ENCODE assay signal across 8 cellular contexts in the genomic region with DNA sequence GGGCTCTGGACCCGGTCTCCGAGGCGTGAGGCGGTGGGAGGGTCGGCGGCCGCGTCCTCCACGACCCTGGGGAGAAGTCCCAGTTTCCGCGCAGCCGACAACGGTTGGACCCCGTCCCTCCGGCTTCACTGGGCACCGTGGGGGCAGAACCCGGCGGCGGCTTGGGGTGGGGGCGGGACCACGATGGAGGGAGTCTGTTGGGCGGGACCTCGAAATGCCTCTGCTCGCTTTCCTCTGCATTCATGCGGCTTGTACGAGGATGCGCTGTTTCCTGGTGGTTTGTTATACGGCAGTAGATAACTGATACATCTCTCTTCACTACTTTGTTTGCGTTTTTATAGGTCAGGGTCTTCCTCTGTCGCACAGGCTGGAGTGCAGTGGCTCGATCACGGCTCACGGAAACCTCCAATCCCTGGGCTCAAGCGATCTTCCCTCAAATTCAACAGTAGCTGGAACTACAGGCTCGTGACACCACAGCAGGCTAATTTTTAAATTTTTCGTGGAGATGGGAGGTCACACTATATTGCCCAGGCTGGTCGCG. TPM values are rescaled to one million over a fixed set of nuclear protein-coding genes. Genes with fewer than 3 reads are reported as not detected.
A peak's percentile ranks its signal among the peaks of the same experiment; 100 is the strongest.
DNase-seq lines count a peak whose midpoint lies in the region; ATAC-seq, FAIRE-seq and TF ChIP-seq lines count a peak whose summit lies in the region.

No MANE protein-coding gene starts in this region.

- no peaks in the 10 kb centered on the region for H3K4me1 ChIP-seq in iPS-20b (ENCODE audit: insufficient read depth, low read length)
- H3K4me1 ChIP-seq in small intestine (ENCODE audit: control insufficient read depth in 2 of 2, insufficient read depth in 1 of 2, low read depth in 1 of 2, low read length in 1 of 2): no peaks in the 10 kb centered on the region

- no peaks in the 10 kb centered on the region for H3K9me3 ChIP-seq in iPS-20b (ENCODE audit: insufficient read depth, low read depth, low read length)
- no peaks in the 10 kb centered on the region for H3K9me3 ChIP-seq in small intestine (ENCODE audit: control insufficient read depth, low read depth)

- in situ Hi-C loops in astrocyte of the spinal cord (cut with HindIII; ENCODE audit: low sequenced_read_pairs): no loop called here

- POLR2A ChIA-PET in T-cell (lab: Charles Lee): no interaction called here

- CTCF ChIA-PET in T-cell (lab: Charles Lee): no interaction called here

- H3K27me3 ChIP-seq in iPS-20b (ENCODE audit: insufficient read depth, low read length) (no peaks in the 10 kb centered on the region), small intestine (ENCODE audit: control insufficient read depth in 2 of 2, insufficient read depth in 2 of 2, low read length in 2 of 2) (no peaks in the 10 kb centered on the region)

- H3K9ac ChIP-seq in iPS-20b (ENCODE audit: low read depth, low read length): peak overlapping the region; percentile 83; the same call in 1 of the 2 replicates

- peaks cover 23 to 33% (median 27%) of the 10 kb centered on the region in 3 donors for H3K4me1 Mint-ChIP-seq in T-cell

- FAIRE-seq in small intestine (lab: Jason Lieb, UNC): no peak

- peak overlapping the region; percentile 72 for H3K4me3 ChIP-seq in astrocyte of the spinal cord (ENCODE audit: low read depth, low read length)
- peak overlapping the region; percentile 76 for H3K4me3 ChIP-seq in iPS-20b (ENCODE audit: low read length)
- H3K4me3 ChIP-seq in small intestine (ENCODE audit: low read depth in 1 of 2, low read length in 2 of 2): peak overlapping the region; percentile 60 to 73

- peak overlapping the region; percentile 76 to 90 (median 84) for H3K4me3 Mint-ChIP-seq in T-cell

- no peak for TF ChIP-seq CTCF in astrocyte of the spinal cord (IDR thresholded peaks at IDR 0.05; ENCODE audit: low read depth, low read length)

- H3K9me3 Mint-ChIP-seq in T-cell: no peaks in the 10 kb centered on the region

- H3K36me3 Mint-ChIP-seq in T-cell: no peaks in the 10 kb centered on the region

- DNase-seq in NCI-H1436 (lab: John Stamatoyannopoulos, UW) (peak; percentile 37), NCI-H1436 treated with DMSO at 0.1 percent for 48 hours (lab: John Stamatoyannopoulos, UW) (no peak), T-cell (peak in 30 of 34 experiments; percentile 39 to 70 (median 56)), astrocyte of the spinal cord (ENCODE audit: low read depth, low spot score) (peak; percentile 45), small intestine (peak; percentile 38), NK-92 (lab: John Stamatoyannopoulos, UW; ENCODE audit: unreplicated experiment) (no peak)

- H3K27ac ChIP-seq in iPS-20b (ENCODE audit: low read length) (peak overlapping the region; percentile 64), small intestine (ENCODE audit: low read depth in 1 of 2, low read length in 1 of 2) (peak overlapping the region; percentile 72 to 93)

- WGBS in small intestine, 3 donors: 16 to 23% (median 21%) methylated on average over 34 to 38 of the region's 38 CpGs

- peak; percentile 10 to 36 (median 26) for ATAC-seq in T-cell (replicated peaks in 1 of 4)
- ATAC-seq in HG02981 (IDR thresholded peaks at IDR 0.05; ENCODE audit: unreplicated experiment): no peak

- H3K27ac Mint-ChIP-seq in T-cell: peak overlapping the region; percentile 87 to 90

- H3K27me3 Mint-ChIP-seq in T-cell: no peaks in the 10 kb centered on the region

- H3K36me3 ChIP-seq in iPS-20b (ENCODE audit: insufficient read depth, low read depth, low read length) (no peaks in the 10 kb centered on the region), small intestine (ENCODE audit: control insufficient read depth in 2 of 2, insufficient read depth in 2 of 2, low read length in 2 of 2) (no peaks in the 10 kb centered on the region)

RNA-seq across cellular contexts. Expression of a gene that starts 24.6 kb away (rescaled TPM):
- 10 to 100 TPM; 13.7 to 19.7 (median 18.4) TPM for total RNA-seq in T-cell
- 1 to 10 TPM; 2.2 to 3.1 (median 2.5) TPM for polyA plus RNA-seq in small intestine

RNA-seq across cellular contexts. Expression of a gene that starts 25.8 kb away (rescaled TPM):
- total RNA-seq in T-cell: 10 to 100 TPM; 31.5 to 37.7 (median 35.0) TPM
- 10 to 100 TPM; 17.1 to 36.5 (median 27.0) TPM for polyA plus RNA-seq in small intestine

RNA-seq across cellular contexts. Expression of a gene that starts 34.6 kb away (rescaled TPM):
- total RNA-seq in T-cell: 100 to 1,000 TPM; 205 to 228 (median 215) TPM
- polyA plus RNA-seq in small intestine: 1,000 to 10,000 TPM in 1 of 3 donors, 100 to 1,000 TPM in 2; 606 to 1,357 (median 909) TPM

RNA-seq across cellular contexts. Expression of a gene that starts 42.0 kb away (rescaled TPM):
- total RNA-seq in T-cell: 10 to 100 TPM; 49.4 to 92.6 (median 79.4) TPM
- 100 to 1,000 TPM in 1 of 3 donors, 10 to 100 TPM in 2; 74.7 to 109 (median 90.2) TPM for polyA plus RNA-seq in small intestine

Comparison
In these comparisons a context has a peak if more than half of its experiments do, and no peak if none do; other contexts are left out.
1. DNase-seq: peak in NCI-H1436 (single experiment), T-cell (30 of 34), astrocyte of the spinal cord (single experiment) and small intestine (single experiment); none in NCI-H1436 treated with DMSO at 0.1 percent for 48 hours (single experiment) and NK-92 (single experiment).
2. Peak in every context shown above with its lines, with median percentiles within 50 percentile points of each other: H3K4me3 ChIP-seq.